ENCODE assay signal across 1 cellular context in genomic region chr17:3536736-3537135, GRCh38.
TF ChIP-seq lines count a peak whose summit lies in the region.

No MANE protein-coding gene starts in this region.

TF ChIP-seq in GM23338, 12 proteins besides CTCF, POLR2A, EP300 and RAD21 (continued from another document):
- TF ChIP-seq ZNF462 (CRISPR knock-in tag; IDR thresholded peaks at IDR 0.05) (no peak), EZH2 (IDR thresholded peaks at IDR 0.05; ENCODE audit: low read depth, unreplicated experiment) (no peak), POLR2AphosphoS5 (IDR thresholded peaks at IDR 0.05; ENCODE audit: low read depth) (no peak), ZNF114 (CRISPR knock-in tag; IDR thresholded peaks at IDR 0.05) (no peak), EZH2phosphoT487 (IDR thresholded peaks at IDR 0.05; ENCODE audit: unreplicated experiment) (no peak)
